ENCODE assay signal across 16 cellular contexts in the genomic region with DNA sequence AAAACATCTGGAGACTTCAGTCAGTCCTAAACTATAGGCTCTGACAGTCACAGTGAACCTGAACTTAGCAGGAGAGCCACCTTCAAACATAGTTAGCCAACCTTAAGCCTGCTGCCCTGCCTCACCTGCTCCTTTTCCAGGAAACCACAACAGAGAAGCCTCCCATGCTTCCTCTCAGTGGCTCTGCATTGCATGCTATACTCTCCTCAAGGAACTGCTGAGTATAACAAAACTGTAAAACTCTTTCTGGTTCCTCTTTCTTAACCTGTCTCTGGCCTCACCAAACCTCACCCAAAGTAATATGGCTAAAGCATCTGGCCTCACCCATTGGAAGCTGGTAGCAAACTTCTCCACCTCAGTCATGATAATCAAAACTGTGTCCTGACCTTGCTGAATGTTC.
"Had no signal": no experiment of that assay in that cellular context is flagged by ENCODE, and none has a peak within 500 bp of the region (broad histone marks: within the 10 kb centered on the region; RNA-seq: fewer than 3 reads in every experiment).

No MANE protein-coding gene starts in this region.

- H3K4me3 ChIP-seq: adrenal gland, cardiac muscle cell, tibial artery had no signal

- ATAC-seq: natural killer cell, WTC11 had no signal

- H3K4me1 ChIP-seq: adrenal gland, tibial artery had no signal

- H3K27ac ChIP-seq: adrenal gland, cardiac muscle cell, epithelial cell of prostate, tibial artery had no signal

- DNase-seq: activated CD4-positive, alpha-beta memory T cell treated with anti-CD3 and anti-CD28 coated beads, Interleukin-2, amount 10 ng/mL, durations not matched to agents 7 days and 5 days; activated CD4-positive, alpha-beta T cell treated with anti-CD3 and anti-CD28 coated beads for 4 hours; activated effector memory CD4-positive, alpha-beta T cell treated with Interleukin-2 at 50 U/mL for 16 hours; activated T-cell treated with anti-CD3 and anti-CD28 coated beads, Interleukin-2, amount 50 U/mL, for 24 hours; adrenal gland; head of caudate nucleus; kidney glomerular epithelial cell; mesenchymal stem cell; natural killer cell; posterior cingulate gyrus; stimulated activated CD4-positive, alpha-beta T cell treated with anti-CD3 and anti-CD28 coated beads, Interleukin-2, amount 100 ng/mL, for 48 hours; stimulated activated naive B cell treated with anti-CD40 and anti-IgM and Interleukin-4, amounts not matched to agents 10 μg/mL and 1 μg/mL and 100 μg/mL, for 72 hours; tibial artery had no signal

- H3K36me3 ChIP-seq: adrenal gland, cardiac muscle cell, tibial artery had no signal

- H3K9me3 ChIP-seq: adrenal gland, tibial artery had no signal

- H3K27me3 ChIP-seq: adrenal gland, cardiac muscle cell, tibial artery had no signal
